Comparison of ENCODE assay signal across 2 cellular contexts in the genomic region with DNA sequence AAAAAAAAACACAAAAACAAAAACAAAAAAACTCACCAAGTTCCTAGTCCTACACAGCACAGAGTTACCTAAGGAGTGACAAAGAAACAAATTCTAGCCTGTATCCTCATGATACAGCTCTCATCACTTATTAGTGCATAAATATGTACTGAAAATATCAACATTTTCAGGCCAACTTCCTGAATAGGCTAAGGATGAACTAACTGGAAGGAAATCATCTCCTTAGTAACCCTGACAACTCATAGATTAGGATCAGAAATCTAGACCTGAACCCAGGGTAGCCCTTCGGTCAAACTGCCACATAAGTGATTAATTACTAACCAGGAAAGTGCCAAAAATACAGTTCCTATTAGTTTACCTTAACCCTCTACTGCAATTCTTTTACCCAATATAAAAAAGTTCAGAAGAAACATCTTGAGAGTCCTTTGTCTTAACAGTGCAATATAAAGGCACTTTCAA.
TF ChIP-seq lines count a peak whose summit lies in the region.

No MANE protein-coding gene starts in this region.

TF ChIP-seq in K562, 482 proteins besides CTCF, POLR2A, EP300 and RAD21 (continued from another document and continues in another):
- TF ChIP-seq, protein P1, sequence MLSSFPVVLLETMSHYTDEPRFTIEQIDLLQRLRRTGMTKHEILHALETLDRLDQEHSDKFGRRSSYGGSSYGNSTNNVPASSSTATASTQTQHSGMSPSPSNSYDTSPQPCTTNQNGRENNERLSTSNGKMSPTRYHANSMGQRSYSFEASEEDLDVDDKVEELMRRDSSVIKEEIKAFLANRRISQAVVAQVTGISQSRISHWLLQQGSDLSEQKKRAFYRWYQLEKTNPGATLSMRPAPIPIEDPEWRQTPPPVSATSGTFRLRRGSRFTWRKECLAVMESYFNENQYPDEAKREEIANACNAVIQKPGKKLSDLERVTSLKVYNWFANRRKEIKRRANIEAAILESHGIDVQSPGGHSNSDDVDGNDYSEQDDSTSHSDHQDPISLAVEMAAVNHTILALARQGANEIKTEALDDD (IDR thresholded peaks at IDR 0.05) = peak; percentile 46; the same call in 1 of the 2 replicates
- no peak for TF ChIP-seq ZKSCAN3 (CRISPR knock-in tag; IDR thresholded peaks at IDR 0.05)
- no peak for TF ChIP-seq GTF3C2 (IDR thresholded peaks at IDR 0.05; ENCODE audit: borderline replicate concordance, extremely low read depth, insufficient read length)
- TF ChIP-seq ELF1 (tag; IDR thresholded peaks at IDR 0.05) = 0 out of 2 replicates have a peak, but pooled peaks have one; percentile 46
- TF ChIP-seq POLR3A (IDR thresholded peaks at IDR 0.05; ENCODE audit: borderline replicate concordance, extremely low read depth, insufficient read depth, insufficient read length) = no peak
- TF ChIP-seq ZKSCAN8 (CRISPR knock-in tag; IDR thresholded peaks at IDR 0.05) = no peak
- 0 out of 2 replicates have a peak, but pooled peaks have one; percentile 39 for TF ChIP-seq DDX20 (tag; IDR thresholded peaks at IDR 0.05; ENCODE audit: low read depth)
- TF ChIP-seq ZMIZ1 (IDR thresholded peaks at IDR 0.05; ENCODE audit: low read depth in 2 of 2, low read length in 2 of 2) = no peak
- peak; percentile 81 for TF ChIP-seq RFX1 (IDR thresholded peaks at IDR 0.05)
- TF ChIP-seq NCOA4 (IDR thresholded peaks at IDR 0.05; ENCODE audit: partially characterized antibody) = no peak
- TF ChIP-seq MEIS2 (IDR thresholded peaks at IDR 0.05; ENCODE audit: partially characterized antibody) = peak; percentile 98
- no peak; the same call in 1 of the 2 replicates for TF ChIP-seq PBX2 (CRISPR knock-in tag; IDR thresholded peaks at IDR 0.05; ENCODE audit: low read depth)
- TF ChIP-seq PBX2 (tag; conservative IDR thresholded peaks at IDR 0.05; ENCODE audit: low read depth) = peak; percentile 92
- no peak for TF ChIP-seq HDAC8 (tag; IDR thresholded peaks at IDR 0.05)
- no peak for TF ChIP-seq ETS2 (tag; IDR thresholded peaks at IDR 0.05; ENCODE audit: borderline replicate concordance, poor library complexity, severe bottlenecking)

TF ChIP-seq in liver, 16 proteins besides CTCF, POLR2A, EP300 and RAD21 (continued from another document):
- TF ChIP-seq REST (IDR thresholded peaks at IDR 0.05) = no peak
